3 cellular contexts compared by ENCODE assay signal in genomic region chr12:130412384-130412783, GRCh38.
"Had no signal": no experiment of that assay in that cellular context is flagged by ENCODE, and none has a peak within 500 bp of the region (broad histone marks: within the 10 kb centered on the region; RNA-seq: fewer than 3 reads in every experiment).

No MANE protein-coding gene starts in this region.

- H3K4me3 ChIP-seq: GM12878 had no signal

- ATAC-seq: GM12878 had no signal

- DNase-seq: GDM1, GF-D8 had no signal
